In the genomic region with DNA sequence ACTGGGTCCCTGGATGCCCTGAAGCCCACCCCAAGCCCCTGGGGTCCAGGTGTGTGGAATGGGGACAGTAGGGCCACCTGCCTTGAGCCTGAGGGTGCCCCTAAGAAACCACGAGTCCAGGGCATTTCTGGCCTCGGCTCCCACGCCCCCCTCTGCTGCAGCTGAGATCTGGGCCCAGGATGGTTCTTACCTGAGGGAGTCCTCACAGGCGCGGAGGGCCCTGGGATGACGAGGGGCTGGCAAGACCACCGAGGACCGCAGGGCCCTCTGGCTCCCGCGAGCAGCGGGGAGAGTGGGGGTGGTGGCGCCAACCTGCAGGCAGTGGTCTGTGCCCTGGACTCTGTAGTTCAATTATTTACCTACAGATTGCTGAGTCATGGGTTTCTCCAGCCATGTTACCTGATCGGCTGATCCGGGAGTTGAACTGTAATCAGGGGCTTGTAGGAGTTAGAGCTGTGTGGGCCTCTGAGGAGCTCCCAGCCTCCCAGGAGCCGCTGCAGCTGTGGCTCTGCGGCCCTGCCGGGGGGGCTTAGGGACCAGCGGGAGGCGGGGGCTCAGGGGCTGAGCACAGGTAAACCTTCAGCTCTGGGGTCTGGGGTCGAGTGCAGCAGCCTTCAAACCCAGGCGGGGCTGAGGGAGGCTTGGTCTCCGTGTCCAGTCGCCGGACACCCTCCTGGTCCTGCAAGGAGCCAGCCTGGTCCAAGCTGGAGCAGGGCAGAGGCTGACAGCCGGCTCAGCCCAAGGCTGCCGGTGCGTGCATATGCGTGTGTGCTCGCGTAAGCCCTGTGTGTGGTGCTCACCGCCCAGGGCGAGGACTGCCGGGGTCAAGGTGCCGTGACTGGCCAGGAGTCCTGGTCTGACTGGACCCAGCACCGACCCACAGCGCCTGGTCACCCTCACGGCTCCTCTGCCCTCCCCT, we compare ENCODE assay signal across 12 cellular contexts. TPM values are rescaled to one million over a fixed set of nuclear protein-coding genes. Genes with fewer than 3 reads are reported as not detected.
DNase-seq lines count a peak whose midpoint lies in the region; ATAC-seq and TF ChIP-seq lines count a peak whose summit lies in the region.
"Had no signal": no experiment of that assay in that cellular context is flagged by ENCODE, and none has a peak within 500 bp of the region (broad histone marks: within the 10 kb centered on the region; RNA-seq: fewer than 3 reads in every experiment).

A gene with protein sequence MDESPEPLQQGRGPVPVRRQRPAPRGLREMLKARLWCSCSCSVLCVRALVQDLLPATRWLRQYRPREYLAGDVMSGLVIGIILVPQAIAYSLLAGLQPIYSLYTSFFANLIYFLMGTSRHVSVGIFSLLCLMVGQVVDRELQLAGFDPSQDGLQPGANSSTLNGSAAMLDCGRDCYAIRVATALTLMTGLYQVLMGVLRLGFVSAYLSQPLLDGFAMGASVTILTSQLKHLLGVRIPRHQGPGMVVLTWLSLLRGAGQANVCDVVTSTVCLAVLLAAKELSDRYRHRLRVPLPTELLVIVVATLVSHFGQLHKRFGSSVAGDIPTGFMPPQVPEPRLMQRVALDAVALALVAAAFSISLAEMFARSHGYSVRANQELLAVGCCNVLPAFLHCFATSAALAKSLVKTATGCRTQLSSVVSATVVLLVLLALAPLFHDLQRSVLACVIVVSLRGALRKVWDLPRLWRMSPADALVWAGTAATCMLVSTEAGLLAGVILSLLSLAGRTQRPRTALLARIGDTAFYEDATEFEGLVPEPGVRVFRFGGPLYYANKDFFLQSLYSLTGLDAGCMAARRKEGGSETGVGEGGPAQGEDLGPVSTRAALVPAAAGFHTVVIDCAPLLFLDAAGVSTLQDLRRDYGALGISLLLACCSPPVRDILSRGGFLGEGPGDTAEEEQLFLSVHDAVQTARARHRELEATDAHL (minus strand): TSS at position 294 of the 919 bp plus-strand sequence. CDS start 1,701 bp downstream, outside the sequence.

- H3K4me1 ChIP-seq in H9 (ENCODE audit: insufficient read depth, low read length) = no peaks in the 10 kb centered on the region
- peaks cover 8 to 13% of the 10 kb centered on the region in 2 donors for H3K4me1 ChIP-seq in left lung

- H3K14ac ChIP-seq in H9 (ENCODE audit: insufficient read depth, low read length) = peak within 1 kb of the TSS; percentile 24; the same call in 1 of the 2 replicates

- no peak within 1 kb of the TSS for H3K4me2 ChIP-seq in H9 (ENCODE audit: insufficient read depth, insufficient read length, low read length)

- no peak within 1 kb of the TSS; a peak in 1 of 7 replicates for H3K27ac Mint-ChIP-seq in H9
- H3K27ac Mint-ChIP-seq in stimulated activated memory B cell treated with anti-CD40 and anti-IgM and Interleukin-4, amounts not matched to agents 10 μg/mL and 1 μg/mL and 100 μg/mL, for 72 hours = peak within 1 kb of the TSS; percentile 60

- H3K9ac ChIP-seq in H9 (ENCODE audit: extremely low read depth, insufficient read length, low read length) = no peak within 1 kb of the TSS

- H3K27me3 ChIP-seq in H9 (ENCODE audit: insufficient read depth, low read length) (peaks cover 15% of the 10 kb centered on the region; the same call in 1 of the 2 replicates), left lung (peaks cover 19 to 35% of the 10 kb centered on the region in 2 donors)

- intact Hi-C loops in left lung (cut with DNase I) = no loop called here

- H2BK20ac ChIP-seq in H9 (ENCODE audit: low read depth, low read length, poor library complexity, severe bottlenecking) = no peak within 1 kb of the TSS

- H3K9me3 ChIP-seq in H9 (ENCODE audit: control insufficient read depth, low read depth, low read length) (no peaks in the 10 kb centered on the region), left lung (no peaks in the 10 kb centered on the region)

- no peak within 1 kb of the TSS for H4K91ac ChIP-seq in H9 (ENCODE audit: insufficient read length, low read depth, low read length)

- H2BK12ac ChIP-seq in H9 (ENCODE audit: insufficient read length, low read depth, low read length) = no peak within 1 kb of the TSS

- CTCF ChIA-PET in RWPE1 (lab: Yijun Ruan, JAX) = no interaction called here

- no peak within 1 kb of the TSS for H3K23ac ChIP-seq in H9 (ENCODE audit: insufficient read length, low read depth, low read length)

- no peak within 1 kb of the TSS for H2BK5ac ChIP-seq in H9 (ENCODE audit: insufficient read length, low read length)

- H3K79me2 ChIP-seq in H9 (ENCODE audit: insufficient read depth, low read length) = no peaks in the 10 kb centered on the region

- H2BK15ac ChIP-seq in H9 (ENCODE audit: low read depth, low read length) = no peak within 1 kb of the TSS

- no peak within 1 kb of the TSS for H3K4me3 ChIP-seq in left lung

- H3K23me2 ChIP-seq in H9 (ENCODE audit: insufficient read length, low read depth, low read length, poor library complexity, severe bottlenecking) = peaks cover 3% of the 10 kb centered on the region

- H3K27ac ChIP-seq in H9 (ENCODE audit: insufficient read length, low read depth, low read length) (no peak within 1 kb of the TSS), RWPE1 (peak within 1 kb of the TSS; percentile 39), left lung (peak within 1 kb of the TSS; percentile 70 to 83)

- H3K4me1 Mint-ChIP-seq in H9 = 0 out of 4 replicates have a peak, but pooled peaks cover 0 to 2% of the 10 kb centered on the region in 2 experiments
- H3K4me1 Mint-ChIP-seq in stimulated activated memory B cell treated with anti-CD40 and anti-IgM and Interleukin-4, amounts not matched to agents 10 μg/mL and 1 μg/mL and 100 μg/mL, for 72 hours = peaks cover 20% of the 10 kb centered on the region

- H3K27me3 Mint-ChIP-seq in H9 (ENCODE audit: low read depth) = peaks cover 32% of the 10 kb centered on the region
- H3K27me3 Mint-ChIP-seq in stimulated activated memory B cell treated with anti-CD40 and anti-IgM and Interleukin-4, amounts not matched to agents 10 μg/mL and 1 μg/mL and 100 μg/mL, for 72 hours = peaks cover 29% of the 10 kb centered on the region

- H4K8ac ChIP-seq in H9 (replicated peaks; ENCODE audit: insufficient read length, low read depth, low read length) = no peak within 1 kb of the TSS

- no peak within 1 kb of the TSS for H2AK5ac ChIP-seq in H9 (ENCODE audit: insufficient read length, low read length)

- TF ChIP-seq CTCF in H9 (conservative IDR thresholded peaks at IDR 0.05) (no peak), RWPE1 (conservative IDR thresholded peaks at IDR 0.05; ENCODE audit: low read depth) (no peak), left lung (IDR thresholded peaks at IDR 0.05) (no peak)

- no peak within 1 kb of the TSS for H3K4me3 Mint-ChIP-seq in H9
- peak within 1 kb of the TSS; percentile 31 for H3K4me3 Mint-ChIP-seq in stimulated activated memory B cell treated with anti-CD40 and anti-IgM and Interleukin-4, amounts not matched to agents 10 μg/mL and 1 μg/mL and 100 μg/mL, for 72 hours
- H3K4me3 Mint-ChIP-seq: naive thymus-derived CD4-positive, alpha-beta T cell had no signal

- no peak within 1 kb of the TSS for H4K5ac ChIP-seq in H9 (ENCODE audit: insufficient read length, low read depth, low read length)

- H3K36me3 Mint-ChIP-seq in H9 (ENCODE audit: insufficient read depth in 1 of 3, low read depth in 3 of 3) = no peaks in the 10 kb centered on the region
- peaks cover 18% of the 10 kb centered on the region for H3K36me3 Mint-ChIP-seq in stimulated activated memory B cell treated with anti-CD40 and anti-IgM and Interleukin-4, amounts not matched to agents 10 μg/mL and 1 μg/mL and 100 μg/mL, for 72 hours
- H3K36me3 Mint-ChIP-seq: naive thymus-derived CD4-positive, alpha-beta T cell had no signal

- no peaks in the 10 kb centered on the region for H4K20me1 ChIP-seq in H9 (ENCODE audit: control insufficient read depth, insufficient read depth, insufficient read length)

- ATAC-seq in left lung = no peak
- ATAC-seq in stimulated activated memory B cell treated with anti-CD40 and anti-IgM and Interleukin-4, amounts not matched to agents 10 μg/mL and 1 μg/mL and 100 μg/mL, for 72 hours = no peak
- ATAC-seq: naive thymus-derived CD4-positive, alpha-beta T cell had no signal

- POLR2A ChIA-PET in RWPE1 (lab: Yijun Ruan, JAX; ENCODE audit: low non-redundant PET) = no interaction called here

- H2AFZ ChIP-seq in H9 (ENCODE audit: low read length) = no peak within 1 kb of the TSS

- H3K18ac ChIP-seq in H9 (ENCODE audit: insufficient read length, low read depth, low read length) = no peak within 1 kb of the TSS

- H3K79me1 ChIP-seq in H9 (ENCODE audit: insufficient read depth, low read depth, low read length, poor library complexity, severe bottlenecking) = no peaks in the 10 kb centered on the region

- DNase-seq in H9 = no peak
- no peak for DNase-seq in RWPE1 (ENCODE audit: low spot score)
- peak in 1 of 2 donors; percentile 78 for DNase-seq in left lung
- no peak for DNase-seq in OCI-M2 (lab: John Stamatoyannopoulos, UW; ENCODE audit: unreplicated experiment)
- DNase-seq in germinal center (ENCODE audit: low spot score) = no peak
- DNase-seq in retina = no peak
- DNase-seq: amygdala; DMS153; Karpas-422; naive thymus-derived CD4-positive, alpha-beta T cell; NCI-H2029 treated with DMSO at 0.1 percent for 48 hours had no signal

- no peak within 1 kb of the TSS for H3T11ph ChIP-seq in H9 (ENCODE audit: low read length)

- H2BK120ac ChIP-seq in H9 (ENCODE audit: low read depth, low read length, poor library complexity, severe bottlenecking) = no peak within 1 kb of the TSS

- H3K9me3 Mint-ChIP-seq in H9 = no peaks in the 10 kb centered on the region; a peak in 1 of 5 replicates
- H3K9me3 Mint-ChIP-seq in stimulated activated memory B cell treated with anti-CD40 and anti-IgM and Interleukin-4, amounts not matched to agents 10 μg/mL and 1 μg/mL and 100 μg/mL, for 72 hours = no peaks in the 10 kb centered on the region
- H3K9me3 Mint-ChIP-seq: naive thymus-derived CD4-positive, alpha-beta T cell had no signal

- peaks cover 0 to 30% of the 10 kb centered on the region in 2 donors for H3K36me3 ChIP-seq in left lung

- WGBS in H9 (ENCODE audit: extremely low coverage, insufficient read length, low lambda C conversion rate) = no CpG with 5 or more reads among the region's 37 CpGs

- no peak within 1 kb of the TSS for H3K4ac ChIP-seq in H9 (ENCODE audit: low read depth, low read length)

- no peak within 1 kb of the TSS for H3K56ac ChIP-seq in H9 (ENCODE audit: insufficient read length, low read depth, low read length)

RNA-seq across cellular contexts. Expression of the gene that starts here (rescaled TPM):
- total RNA-seq in H9 (2021) (0.09 and 0.13 TPM in 2 replicates), left lung (under 1 TPM; 0.35 to 0.39 TPM)
